11 cellular contexts compared by ENCODE assay signal in the genomic region with DNA sequence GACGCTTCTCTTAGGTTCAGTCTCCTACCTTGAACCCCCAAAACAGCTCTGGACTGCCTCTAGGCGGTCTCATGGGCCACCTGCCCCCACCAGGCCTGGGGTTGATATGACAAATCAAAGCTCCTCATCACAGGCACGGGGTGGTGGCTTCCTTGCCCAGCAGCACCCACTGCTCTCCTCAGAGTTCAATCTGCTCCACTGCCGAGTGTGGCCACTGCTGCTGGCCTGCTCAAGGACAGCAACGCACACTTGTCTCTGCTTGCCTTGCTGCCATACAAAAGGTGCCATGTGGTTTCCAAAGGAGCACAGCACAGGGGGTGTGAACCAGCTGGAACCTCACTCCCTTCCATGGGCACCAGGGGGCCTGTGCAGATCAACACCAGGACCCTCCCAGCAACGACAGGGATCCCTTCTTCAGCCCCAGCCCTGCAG. TPM values are rescaled to one million over a fixed set of nuclear protein-coding genes. Genes with fewer than 3 reads are reported as not detected.
A peak's percentile ranks its signal among the peaks of the same experiment; 100 is the strongest.
DNase-seq lines count a peak whose midpoint lies in the region; ATAC-seq and TF ChIP-seq lines count a peak whose summit lies in the region.
"Had no signal": no experiment of that assay in that cellular context is flagged by ENCODE, and none has a peak within 500 bp of the region (broad histone marks: within the 10 kb centered on the region; RNA-seq: fewer than 3 reads in every experiment).

No MANE protein-coding gene starts in this region.

- H2AK9ac ChIP-seq in IMR-90 (replicated peaks; ENCODE audit: low read depth, low read length, poor library complexity), result peak overlapping the region; percentile 31

- H3K23ac ChIP-seq in IMR-90 (ENCODE audit: low read depth, low read length), result no peak overlapping the region

- H3K27ac ChIP-seq in C4-2B (no peak overlapping the region), IMR-90 (ENCODE audit: insufficient read depth, low read length) (no peak overlapping the region), osteoblast (ENCODE audit: low read depth, low read length) (no peak overlapping the region)
- H3K27ac ChIP-seq: parathyroid adenoma had no signal

- no peaks in the 10 kb centered on the region for H3K79me2 ChIP-seq in osteoblast (ENCODE audit: insufficient read depth, low read length)
- H3K79me2 ChIP-seq: parathyroid adenoma had no signal

- dilution Hi-C loops in IMR-90 (cut with HindIII; ENCODE audit: low sequenced_read_pairs, unreplicated experiment), result no loop called here

- H3K9me3 ChIP-seq in IMR-90 (ENCODE audit: control insufficient read depth, insufficient read depth, low read length) (no peaks in the 10 kb centered on the region), osteoblast (ENCODE audit: low read depth, low read length) (no peaks in the 10 kb centered on the region)

- in situ Hi-C loops in IMR-90 (cut with MboI; ENCODE audit: low sequenced_read_pairs), result loop anchor here (5.0 to 10.0 kb wide), 2 partner anchors 34 to 52 kb away; no protein-coding TSS in a partner anchor

- POLR2A ChIA-PET in IMR-90 (lab: Charles Lee; ENCODE audit: unreplicated experiment), result interaction anchor here (0.6 kb wide), 1 partner anchor 34 kb away, joined by 6 read pairs; no protein-coding TSS in a partner anchor

- no peak overlapping the region for H4K91ac ChIP-seq in IMR-90 (ENCODE audit: insufficient read depth, low read depth, low read length)

- no peak overlapping the region for H3K18ac ChIP-seq in IMR-90 (ENCODE audit: low read depth, low read length)

- H3K4me3 ChIP-seq in IMR-90 (ENCODE audit: insufficient read depth, low read depth, low read length) (no peak overlapping the region), osteoblast (ENCODE audit: insufficient read depth, low read length) (no peak overlapping the region)

- peak overlapping the region; percentile 39; the same call in 1 of the 2 replicates for H2AK5ac ChIP-seq in IMR-90 (ENCODE audit: low read depth, low read length)

- peaks cover 36% of the 10 kb centered on the region for H3K4me1 ChIP-seq in IMR-90 (ENCODE audit: control insufficient read depth, insufficient read depth, low read length)
- no peaks in the 10 kb centered on the region for H3K4me1 ChIP-seq in osteoblast (ENCODE audit: insufficient read depth, low read length)

- CTCF ChIA-PET in IMR-90 (lab: Yijun Ruan, JAX), result interaction anchor here (0.8 to 1.2 kb wide), 4 partner anchors 15 to 70 kb away, joined by 3 to 4 read pairs (median 3); no protein-coding TSS in a partner anchor

- BruUV-seq in IMR-90 (replicated peaks; lab: Mats Ljungman, UMichigan), result no TSS peak

- H3K9me1 ChIP-seq in IMR-90 (ENCODE audit: insufficient read depth, low read length), result no peaks in the 10 kb centered on the region

- no peak for ATAC-seq in IMR-90 (ENCODE audit: low read depth)

- H2AFZ ChIP-seq in IMR-90 (replicated peaks; ENCODE audit: low read length, poor library complexity) (no peak overlapping the region), osteoblast (ENCODE audit: low read length) (no peak overlapping the region)
- H2AFZ ChIP-seq: parathyroid adenoma had no signal

- H3K27me3 ChIP-seq in IMR-90 (ENCODE audit: control insufficient read depth, insufficient read depth, low read length) (peaks cover 35% of the 10 kb centered on the region), osteoblast (ENCODE audit: insufficient read depth, low read length) (peaks cover 32% of the 10 kb centered on the region)

- no peak overlapping the region for H2BK5ac ChIP-seq in IMR-90 (ENCODE audit: low read depth, low read length, poor library complexity, severe bottlenecking)

- no peak overlapping the region; a peak in 1 of 4 replicates for H4K8ac ChIP-seq in IMR-90 (ENCODE audit: low read depth in 2 of 2, low read length in 2 of 2)

- H3K79me1 ChIP-seq in IMR-90 (ENCODE audit: low read depth in 1 of 2, low read length in 2 of 2), result no peaks in the 10 kb centered on the region

- no peak for TF ChIP-seq POLR2A in IMR-90 (IDR thresholded peaks at IDR 0.05; ENCODE audit: low read depth, low read length)

- 92% methylated on average over 2 of the region's 6 CpGs; no CpG with 5 or more reads in 1 of the 2 experiments for WGBS in IMR-90 (ENCODE audit: extremely low coverage in 2 of 2, insufficient read length in 1 of 2), 2 experiments

- no peak overlapping the region; the same call in 1 of the 2 replicates for H3K4ac ChIP-seq in IMR-90 (ENCODE audit: low read depth, low read length)

- no peak overlapping the region for H2BK15ac ChIP-seq in IMR-90 (ENCODE audit: low read depth, low read length)

- H3K4me2 ChIP-seq in IMR-90 (ENCODE audit: low read depth, low read length) (no peak overlapping the region), osteoblast (ENCODE audit: insufficient read depth, low read length) (no peak overlapping the region)

- no peaks in the 10 kb centered on the region for H3K36me3 ChIP-seq in IMR-90 (ENCODE audit: control insufficient read depth, insufficient read depth, low read length)
- H3K36me3 ChIP-seq in osteoblast (ENCODE audit: insufficient read depth, low read length), result no peaks in the 10 kb centered on the region

- H3K9ac ChIP-seq in IMR-90 (ENCODE audit: low read depth, low read length), result no peak overlapping the region
- H3K9ac ChIP-seq: parathyroid adenoma had no signal

- peak; percentile 37; the same call in 1 of the 2 replicates for TF ChIP-seq CTCF in C4-2B (conservative IDR thresholded peaks at IDR 0.05)
- TF ChIP-seq CTCF in IMR-90 (conservative IDR thresholded peaks at IDR 0.05; ENCODE audit: low read depth, low read length), result 0 out of 2 replicates have a peak, but pooled peaks have one; percentile 12
- TF ChIP-seq CTCF in osteoblast (IDR thresholded peaks at IDR 0.05; ENCODE audit: extremely low read depth, low read depth, low read length), result no peak

- no peak overlapping the region for H4K5ac ChIP-seq in IMR-90 (ENCODE audit: low read depth, low read length)

- H3K56ac ChIP-seq in IMR-90 (ENCODE audit: extremely low read depth, insufficient read depth, low read length), result no peak overlapping the region

- no peak overlapping the region for H3K14ac ChIP-seq in IMR-90 (replicated peaks; ENCODE audit: low read depth, low read length)

- H2BK120ac ChIP-seq in IMR-90 (ENCODE audit: low read depth, low read length), result no peak overlapping the region

- no peak for DNase-seq in IMR-90
- DNase-seq in dermis blood vessel endothelial cell, result peak; percentile 31
- DNase-seq in osteoblast (ENCODE audit: insufficient read length, low spot score, missing footprints), result peak; percentile 87
- no peak for DNase-seq in activated CD8-positive, alpha-beta memory T cell treated with anti-CD3 and anti-CD28 coated beads, Interleukin-2, amount 50 U/mL, for 48 hours
- DNase-seq in NK-92 treated with Interleukin-12 subunit alpha and Interleukin-12 subunit beta, amount 100 ng/mL, for 24 hours (lab: John Stamatoyannopoulos, UW), result no peak
- DNase-seq in NCI-H446 treated with DMSO at 0.1 percent for 48 hours (lab: John Stamatoyannopoulos, UW), result no peak
- no peak for DNase-seq in stimulated activated naive CD4-positive, alpha-beta T cell (lab: John Stamatoyannopoulos, UW)
- DNase-seq: activated naive CD4-positive, alpha-beta T cell treated with Interleukin-2 at 50 U/mL for 16 hours; GDM1 had no signal

- H4K20me1 ChIP-seq in IMR-90 (ENCODE audit: insufficient read depth, low read length), result no peaks in the 10 kb centered on the region; the same call in none of the 2 replicates
- H4K20me1 ChIP-seq in osteoblast (ENCODE audit: insufficient read depth, low read length), result no peaks in the 10 kb centered on the region

- no peak for TF ChIP-seq RAD21 in IMR-90 (IDR thresholded peaks at IDR 0.05; ENCODE audit: low read length)

- no peak overlapping the region for H2BK20ac ChIP-seq in IMR-90 (ENCODE audit: low read depth, low read length)

- intact Hi-C loops in IMR-90 (cut with micrococcal nuclease), result no loop called here

TF ChIP-seq in IMR-90, 13 proteins besides CTCF, POLR2A, EP300 and RAD21 (continues in another document):
- TF ChIP-seq SMC3 (IDR thresholded peaks at IDR 0.05; ENCODE audit: low read depth, low read length), result no peak
- no peak for TF ChIP-seq RFX5 (IDR thresholded peaks at IDR 0.05; ENCODE audit: low read depth, low read length)
- no peak for TF ChIP-seq FOS (IDR thresholded peaks at IDR 0.05; ENCODE audit: low read depth, low read length)

RNA-seq across cellular contexts. Expression of gene KBTBD13, which starts 10.2 kb away (rescaled TPM):
- total RNA-seq in IMR-90 (2012; rRNA removed), result not detected in 2 replicates
- not detected in 2 replicates for polyA plus RNA-seq in IMR-90 (2012; rRNA removed)
- polyA plus RNA-seq in IMR-90 (2012; cell fraction: cytosol; rRNA removed), result not detected in 2 replicates
- not detected in 2 replicates for polyA plus RNA-seq in IMR-90 (2012; cell fraction: nucleus; rRNA removed; ENCODE audit: low replicate concordance)
- total RNA-seq in dermis blood vessel endothelial cell, result not detected in 2 replicates
- total RNA-seq in osteoblast, result not detected in 2 replicates

RNA-seq across cellular contexts. Expression of gene RASL12, which starts 18.9 kb away (rescaled TPM):
- total RNA-seq in IMR-90 (2012; rRNA removed) (under 0.01 and 0.18 TPM in 2 replicates), dermis blood vessel endothelial cell (not detected in 2 replicates), osteoblast (under 0.01 and 0.36 TPM in 2 replicates)
- 0.19 and 0.22 TPM in 2 replicates for polyA plus RNA-seq in IMR-90 (2012; rRNA removed)
- polyA plus RNA-seq in IMR-90 (2012; cell fraction: cytosol; rRNA removed), result 0.27 and 0.75 TPM in 2 replicates
- polyA plus RNA-seq in IMR-90 (2012; cell fraction: nucleus; rRNA removed; ENCODE audit: low replicate concordance), result 0.26 and 0.50 TPM in 2 replicates

RNA-seq across cellular contexts. Expression of gene UBAP1L, which starts 28.3 kb away (rescaled TPM):
- total RNA-seq in IMR-90 (2012; rRNA removed) (0.28 and 0.36 TPM in 2 replicates), dermis blood vessel endothelial cell (1.6 and 2.7 TPM in 2 replicates), osteoblast (2.9 and 3.3 TPM in 2 replicates)
- 1.1 TPM in 2 replicates for polyA plus RNA-seq in IMR-90 (2012; rRNA removed)
- 0.19 and 0.24 TPM in 2 replicates for polyA plus RNA-seq in IMR-90 (2012; cell fraction: cytosol; rRNA removed)
- polyA plus RNA-seq in IMR-90 (2012; cell fraction: nucleus; rRNA removed; ENCODE audit: low replicate concordance), result 13.5 and 14.9 TPM in 2 replicates

RNA-seq across cellular contexts. Expression of gene SLC51B, which starts 41.5 kb away (rescaled TPM):
- not detected in 2 replicates for total RNA-seq in IMR-90 (2012; rRNA removed)
- 0.16 TPM in 1 of 2 replicates, not detected in the other for polyA plus RNA-seq in IMR-90 (2012; rRNA removed)
- polyA plus RNA-seq in IMR-90 (2012; cell fraction: cytosol; rRNA removed), result 0.09 TPM in 1 of 2 replicates, not detected in the other
- polyA plus RNA-seq in IMR-90 (2012; cell fraction: nucleus; rRNA removed; ENCODE audit: low replicate concordance), result not detected in 2 replicates
- not detected in 2 replicates for total RNA-seq in dermis blood vessel endothelial cell
- total RNA-seq in osteoblast, result not detected in 2 replicates

RNA-seq across cellular contexts. Expression of gene PDCD7, which starts 46.9 kb away (rescaled TPM):
- total RNA-seq in IMR-90 (2012; rRNA removed), result 4.7 and 8.1 TPM in 2 replicates
- 8.1 and 12.3 TPM in 2 replicates for polyA plus RNA-seq in IMR-90 (2012; rRNA removed)
- 6.1 and 8.4 TPM in 2 replicates for polyA plus RNA-seq in IMR-90 (2012; cell fraction: cytosol; rRNA removed)
- 6.5 and 13.2 TPM in 2 replicates for polyA plus RNA-seq in IMR-90 (2012; cell fraction: nucleus; rRNA removed; ENCODE audit: low replicate concordance)
- 18.7 and 25.0 TPM in 2 replicates for total RNA-seq in dermis blood vessel endothelial cell
- 19.5 and 20.3 TPM in 2 replicates for total RNA-seq in osteoblast

Comparison
In these comparisons a context has a peak if more than half of its experiments do, and no peak if none do; other contexts are left out.
1. DNase-seq: peak in dermis blood vessel endothelial cell (single experiment) and osteoblast (single experiment); none in IMR-90 (single experiment), activated CD8-positive, alpha-beta memory T cell treated with anti-CD3 and anti-CD28 coated beads, Interleukin-2, amount 50 U/mL, for 48 hours (single experiment), NK-92 treated with Interleukin-12 subunit alpha and Interleukin-12 subunit beta, amount 100 ng/mL, for 24 hours (single experiment), NCI-H446 treated with DMSO at 0.1 percent for 48 hours (single experiment) and stimulated activated naive CD4-positive, alpha-beta T cell (0 of 6).